Comparison of ENCODE assay signal across 20 cellular contexts in genomic region chr2:133790706-133791105, GRCh38.
A peak's percentile ranks its signal among the peaks of the same experiment; 100 is the strongest.
DNase-seq lines count a peak whose midpoint lies in the region; ATAC-seq and TF ChIP-seq lines count a peak whose summit lies in the region.
"Had no signal": no experiment of that assay in that cellular context is flagged by ENCODE, and none has a peak within 500 bp of the region (broad histone marks: within the 10 kb centered on the region; RNA-seq: fewer than 3 reads in every experiment).

No MANE protein-coding gene starts in this region.

- H3K27me3 ChIP-seq in SJSA1 (replicated peaks) (no peaks in the 10 kb centered on the region), smooth muscle cell (ENCODE audit: low read depth) (no peaks in the 10 kb centered on the region), right cardiac atrium (ENCODE audit: control insufficient read depth, insufficient read depth) (no peaks in the 10 kb centered on the region)
- H3K27me3 ChIP-seq: BLaER1 treated with 17β-estradiol and CSF1 and Interleukin-3, amounts not matched to agents 10 nM and 100 nM had no signal

- H3K4me1 Mint-ChIP-seq in activated naive CD4-positive, alpha-beta T cell treated with anti-CD3 and anti-CD28 coated beads for 36 hours (ENCODE audit: low read depth) = no peaks in the 10 kb centered on the region
- H3K4me1 Mint-ChIP-seq: activated B cell treated with CpG ODN at 0.5 μM for 24 hours; stimulated activated naive CD8-positive, alpha-beta T cell treated with anti-CD3 and anti-CD28 coated beads, Interleukin-15, amount 100 ng/mL, for 72 hours had no signal

- H3K4me3 ChIP-seq in SJSA1 (no peak overlapping the region), fibroblast of the aortic adventitia (ENCODE audit: low read depth, low read length) (no peak overlapping the region), smooth muscle cell (no peak overlapping the region), right cardiac atrium (ENCODE audit: low read length) (no peak overlapping the region)
- H3K4me3 ChIP-seq: BLaER1 treated with 17β-estradiol and CSF1 and Interleukin-3, amounts not matched to agents 10 nM and 100 nM; esophagus squamous epithelium; mucosa of descending colon; psoas muscle had no signal

- no peak overlapping the region for H3K4me3 Mint-ChIP-seq in activated naive CD4-positive, alpha-beta T cell treated with anti-CD3 and anti-CD28 coated beads for 36 hours
- H3K4me3 Mint-ChIP-seq: activated B cell treated with CpG ODN at 0.5 μM for 24 hours; activated CD4-positive, alpha-beta memory T cell treated with anti-CD3 and anti-CD28 coated beads for 36 hours; effector memory CD8-positive, alpha-beta T cell; stimulated activated naive CD8-positive, alpha-beta T cell treated with anti-CD3 and anti-CD28 coated beads, Interleukin-15, amount 100 ng/mL, for 72 hours had no signal

- 39% methylated on average over 1 of the region's 1 CpG for WGBS in smooth muscle cell (ENCODE audit: low lambda C conversion rate)
- 74% methylated on average over 1 of the region's 1 CpG for WGBS in right cardiac atrium

- peak; percentile 38 for DNase-seq in GM03348 (ENCODE audit: low spot score)
- peak in 1 of 2 experiments; percentile 22 for DNase-seq in SJSA1 (ENCODE audit: low read depth in 1 of 2, low spot score in 2 of 2)
- DNase-seq in fibroblast of the aortic adventitia (ENCODE audit: low read depth) = peak; percentile 38
- no peak for DNase-seq in smooth muscle cell (lab: John Stamatoyannopoulos, UW; ENCODE audit: unreplicated experiment)
- no peak for DNase-seq in midbrain (lab: John Stamatoyannopoulos, UW)
- DNase-seq in activated naive CD4-positive, alpha-beta T cell treated with anti-CD3 and anti-CD28 coated beads for 36 hours = no peak
- no peak for DNase-seq in right cardiac atrium
- DNase-seq: activated B cell treated with CpG ODN at 0.5 μM for 24 hours; activated CD4-positive, alpha-beta memory T cell treated with anti-CD3 and anti-CD28 coated beads for 36 hours; activated T-cell treated with anti-CD3 and anti-CD28 coated beads for 4 hours; Calu3; effector memory CD8-positive, alpha-beta T cell; esophagus squamous epithelium; MM.1S; mucosa of descending colon; NCI-H1436; psoas muscle; stimulated activated CD4-positive, alpha-beta T cell treated with anti-CD3 and anti-CD28 coated beads, Interleukin-4, amount 100 ng/mL, for 1 hour; stimulated activated naive CD8-positive, alpha-beta T cell treated with anti-CD3 and anti-CD28 coated beads, Interleukin-15, amount 100 ng/mL, for 72 hours had no signal

- H3F3A ChIP-seq in smooth muscle cell (ENCODE audit: low read depth) = no peaks in the 10 kb centered on the region

- TF ChIP-seq CTCF in fibroblast of the aortic adventitia (IDR thresholded peaks at IDR 0.05; ENCODE audit: insufficient read depth, low read length) (no peak), smooth muscle cell (IDR thresholded peaks at IDR 0.05; ENCODE audit: borderline replicate concordance, insufficient read depth, poor library complexity, severe bottlenecking) (no peak)

- H3K4me2 ChIP-seq in smooth muscle cell = peak overlapping the region; percentile 50
- H3K4me2 ChIP-seq: BLaER1 treated with 17β-estradiol and CSF1 and Interleukin-3, amounts not matched to agents 10 nM and 100 nM had no signal

- no peaks in the 10 kb centered on the region for H3K36me3 Mint-ChIP-seq in activated naive CD4-positive, alpha-beta T cell treated with anti-CD3 and anti-CD28 coated beads for 36 hours (ENCODE audit: low read depth)
- H3K36me3 Mint-ChIP-seq: activated CD4-positive, alpha-beta memory T cell treated with anti-CD3 and anti-CD28 coated beads for 36 hours had no signal

- CTCF ChIA-PET in activated naive CD4-positive, alpha-beta T cell treated with anti-CD3 and anti-CD28 coated beads for 36 hours (lab: Charles Lee) = interaction anchor here (1.0 kb wide), 1 partner anchor 54 kb away, joined by 4 read pairs; no protein-coding TSS in a partner anchor

- H3K36me3 ChIP-seq in SJSA1 (no peaks in the 10 kb centered on the region), smooth muscle cell (ENCODE audit: low read depth) (no peaks in the 10 kb centered on the region)
- H3K36me3 ChIP-seq: BLaER1 treated with 17β-estradiol and CSF1 and Interleukin-3, amounts not matched to agents 10 nM and 100 nM; esophagus squamous epithelium had no signal

- H3K9me3 Mint-ChIP-seq in activated naive CD4-positive, alpha-beta T cell treated with anti-CD3 and anti-CD28 coated beads for 36 hours = peaks cover 17% of the 10 kb centered on the region

- intact Hi-C loops in activated naive CD4-positive, alpha-beta T cell treated with anti-CD3 and anti-CD28 coated beads for 36 hours (cut with micrococcal nuclease) = no loop called here
- intact Hi-C loops in right cardiac atrium (cut with DNase I) = no loop called here

- peaks cover 18% of the 10 kb centered on the region for H3K4me1 ChIP-seq in SJSA1 (replicated peaks)
- no peaks in the 10 kb centered on the region for H3K4me1 ChIP-seq in smooth muscle cell (ENCODE audit: low read depth)
- H3K4me1 ChIP-seq in right cardiac atrium (ENCODE audit: control insufficient read depth, insufficient read depth, low read length) = no peaks in the 10 kb centered on the region
- H3K4me1 ChIP-seq: BLaER1 treated with 17β-estradiol and CSF1 and Interleukin-3, amounts not matched to agents 10 nM and 100 nM; esophagus squamous epithelium; psoas muscle had no signal

- no peak for ATAC-seq in right cardiac atrium
- ATAC-seq: effector memory CD8-positive, alpha-beta T cell; mucosa of descending colon; psoas muscle; stimulated activated naive CD8-positive, alpha-beta T cell treated with anti-CD3 and anti-CD28 coated beads, Interleukin-15, amount 100 ng/mL, for 72 hours had no signal

- peak overlapping the region; percentile 42 for H3K9ac ChIP-seq in smooth muscle cell (ENCODE audit: low read depth)
- H3K9ac ChIP-seq: BLaER1 treated with 17β-estradiol and CSF1 and Interleukin-3, amounts not matched to agents 10 nM and 100 nM had no signal

- H3K9me3 ChIP-seq in SJSA1 (replicated peaks) (no peaks in the 10 kb centered on the region), smooth muscle cell (replicated peaks; ENCODE audit: low read depth) (peaks cover 5% of the 10 kb centered on the region), right cardiac atrium (ENCODE audit: control insufficient read depth, low read length) (no peaks in the 10 kb centered on the region)

- H3K27me3 Mint-ChIP-seq in activated naive CD4-positive, alpha-beta T cell treated with anti-CD3 and anti-CD28 coated beads for 36 hours (ENCODE audit: low read depth) = peaks cover 3% of the 10 kb centered on the region

- no peaks in the 10 kb centered on the region for H4K20me1 ChIP-seq in smooth muscle cell (ENCODE audit: low read depth)
- H4K20me1 ChIP-seq: BLaER1 treated with 17β-estradiol and CSF1 and Interleukin-3, amounts not matched to agents 10 nM and 100 nM had no signal

- H3K27ac ChIP-seq in SJSA1 (peak overlapping the region; percentile 76), smooth muscle cell (ENCODE audit: low read depth) (peak overlapping the region; percentile 91), right cardiac atrium (ENCODE audit: low read length) (no peak overlapping the region)
- H3K27ac ChIP-seq: BLaER1 treated with 17β-estradiol and CSF1 and Interleukin-3, amounts not matched to agents 10 nM and 100 nM; esophagus squamous epithelium; psoas muscle had no signal

- H3K27ac Mint-ChIP-seq in activated naive CD4-positive, alpha-beta T cell treated with anti-CD3 and anti-CD28 coated beads for 36 hours = no peak overlapping the region
- H3K27ac Mint-ChIP-seq: activated B cell treated with CpG ODN at 0.5 μM for 24 hours; activated CD4-positive, alpha-beta memory T cell treated with anti-CD3 and anti-CD28 coated beads for 36 hours; effector memory CD8-positive, alpha-beta T cell had no signal

- H2AFZ ChIP-seq in smooth muscle cell (ENCODE audit: low read depth) = no peak overlapping the region

- no peaks in the 10 kb centered on the region for H3K79me2 ChIP-seq in smooth muscle cell (ENCODE audit: low read depth)

Comparison
In these comparisons a context has a peak if more than half of its experiments do, and no peak if none do; other contexts are left out.
1. DNase-seq: peak in GM03348 (single experiment) and fibroblast of the aortic adventitia (single experiment); none in smooth muscle cell (single experiment), midbrain (single experiment), activated naive CD4-positive, alpha-beta T cell treated with anti-CD3 and anti-CD28 coated beads for 36 hours (single experiment) and right cardiac atrium (0 of 3).